ENCODE assay signal across 8 cellular contexts in the genomic region with DNA sequence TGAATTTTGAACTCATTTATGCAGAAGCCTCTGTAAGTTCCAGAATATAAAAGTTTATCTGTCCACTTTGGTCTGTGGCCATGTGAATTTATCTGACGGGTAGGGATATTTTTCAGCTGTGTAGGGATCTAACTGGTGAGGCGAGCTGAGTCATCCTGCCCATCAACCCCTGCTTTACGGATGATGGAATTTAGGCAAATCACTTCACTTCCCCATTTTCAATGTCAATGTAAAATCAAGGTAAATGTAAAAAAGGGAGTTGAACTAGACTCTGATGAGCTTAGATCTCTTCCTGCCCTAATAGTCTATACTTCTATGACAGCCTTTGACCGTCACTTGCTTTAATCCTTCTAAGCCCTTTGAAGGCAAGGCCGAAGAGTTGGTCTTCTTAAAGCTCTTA. TPM values are rescaled to one million over a fixed set of nuclear protein-coding genes. Genes with fewer than 3 reads are reported as not detected.
DNase-seq lines count a peak whose midpoint lies in the region; ATAC-seq, FAIRE-seq and TF ChIP-seq lines count a peak whose summit lies in the region.
"Had no signal": no experiment of that assay in that cellular context is flagged by ENCODE, and none has a peak within 500 bp of the region (broad histone marks: within the 10 kb centered on the region; RNA-seq: fewer than 3 reads in every experiment).

No MANE protein-coding gene starts in this region.

- H3K4me3 Mint-ChIP-seq in neural crest cell = peak overlapping the region; percentile 81

- peak overlapping the region; percentile 66 for H3K27ac ChIP-seq in WERI-Rb-1
- H3K27ac ChIP-seq: epithelial cell of prostate had no signal

- peak; percentile 29 for ATAC-seq in HG03378 (IDR thresholded peaks at IDR 0.05; ENCODE audit: unreplicated experiment)

- H3K4me3 ChIP-seq in WERI-Rb-1 (ENCODE audit: low read depth, low read length) = peak overlapping the region; percentile 93

- no peaks in the 10 kb centered on the region for H3K27me3 ChIP-seq in WERI-Rb-1 (ENCODE audit: insufficient read depth, low read depth, severe bottlenecking)

- peaks cover 45% of the 10 kb centered on the region for H3K27me3 Mint-ChIP-seq in neural crest cell (ENCODE audit: low read depth)

- peaks cover 4% of the 10 kb centered on the region for H3K36me3 ChIP-seq in WERI-Rb-1

- no peaks in the 10 kb centered on the region for H3K36me3 Mint-ChIP-seq in neural crest cell (ENCODE audit: low read depth)

- no peak overlapping the region for H3K27ac Mint-ChIP-seq in neural crest cell (ENCODE audit: unreplicated experiment)

- H3K9me3 ChIP-seq in WERI-Rb-1 (ENCODE audit: severe bottlenecking) = no peaks in the 10 kb centered on the region

- TF ChIP-seq POLR2A in GM12892 (IDR thresholded peaks at IDR 0.05; ENCODE audit: low read depth, low read length) = peak; percentile 12; the same call in 1 of the 2 replicates

- no peaks in the 10 kb centered on the region for H3K9me3 Mint-ChIP-seq in neural crest cell

- peaks cover 17% of the 10 kb centered on the region for H3K4me1 Mint-ChIP-seq in neural crest cell

- TF ChIP-seq CTCF in WERI-Rb-1 (IDR thresholded peaks at IDR 0.05; ENCODE audit: low read depth, low read length) (no peak), neural crest cell (conservative IDR thresholded peaks at IDR 0.05) (no peak)

- DNase-seq in GM12892 (ENCODE audit: insufficient read length) (peak; percentile 39), WERI-Rb-1 (no peak), neural crest cell (ENCODE audit: low read depth, low spot score) (no peak), kidney glomerular epithelial cell (lab: John Stamatoyannopoulos, UW) (no peak), medulla oblongata (ENCODE audit: extremely low spot score) (no peak)
- DNase-seq in effector CD4-positive, alpha-beta T cell = no peak

- FAIRE-seq in GM12892 (lab: Jason Lieb, UNC) = peak; percentile 90

RNA-seq across cellular contexts. Expression of a gene that starts 2.6 kb away (rescaled TPM):
- polyA plus RNA-seq in GM12892 (2012; ENCODE audit: missing spikeins) = 2.7 TPM
- 0.23 and 0.66 TPM in 2 replicates for total RNA-seq in neural crest cell

RNA-seq across cellular contexts. Expression of a gene that starts 2.9 kb away (rescaled TPM):
- polyA plus RNA-seq in GM12892 (2012; ENCODE audit: missing spikeins) = 5.7 TPM
- 5.0 and 6.2 TPM in 2 replicates for total RNA-seq in neural crest cell

RNA-seq across cellular contexts. Expression of a gene that starts 40.5 kb away (rescaled TPM):
- 118 TPM for polyA plus RNA-seq in GM12892 (2012; ENCODE audit: missing spikeins)
- 85.1 and 87.5 TPM in 2 replicates for total RNA-seq in neural crest cell
